In the genomic region with DNA sequence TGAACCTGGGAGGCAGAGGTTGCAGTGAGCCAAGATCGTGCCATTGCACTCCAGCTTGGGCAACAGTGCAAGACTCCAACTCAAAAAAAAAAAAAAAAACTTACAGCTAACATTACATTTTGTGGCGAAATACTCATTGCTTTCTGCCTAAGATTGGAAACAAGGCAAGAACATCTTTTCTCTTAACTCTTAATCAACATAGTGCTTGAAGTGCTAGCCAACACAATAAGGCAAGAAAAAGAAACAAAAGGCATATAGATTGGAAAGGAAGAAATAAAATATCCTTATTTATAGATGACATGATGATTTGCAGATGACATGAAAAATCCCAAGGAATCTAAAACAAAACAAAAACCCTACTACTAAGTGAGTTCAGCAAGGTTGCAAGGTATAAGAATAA, we compare ENCODE assay signal across 12 cellular contexts. TPM values are rescaled to one million over a fixed set of nuclear protein-coding genes. Genes with fewer than 3 reads are reported as not detected.
"Had no signal": no experiment of that assay in that cellular context is flagged by ENCODE, and none has a peak within 500 bp of the region (broad histone marks: within the 10 kb centered on the region; RNA-seq: fewer than 3 reads in every experiment).

No MANE protein-coding gene starts in this region.

- H3K4me3 Mint-ChIP-seq: HFFc6 had no signal

- H3K4me3 ChIP-seq: GM23248, HAP-1 had no signal

- H3K27ac Mint-ChIP-seq: HFFc6 had no signal

- H3K27ac ChIP-seq: GM23248, HL-60, KMS-11 had no signal

- H3K4me2 ChIP-seq: KMS-11 had no signal

- H2AFZ ChIP-seq: GM23248 had no signal

- DNase-seq: GM23248, GOT3, H7, HFFc6, IMR-90, Karpas-422, KBM-7 had no signal

- H3K36me3 ChIP-seq: HAP-1 had no signal

- H3K4me1 ChIP-seq: HAP-1 had no signal

- H3K9me3 ChIP-seq: HAP-1 had no signal

RNA-seq across cellular contexts. Expression of gene GJA9, which starts 24.6 kb away (rescaled TPM):
- total RNA-seq: H4, H7, HFFc6, HT1080, IMR-90 had no signal

RNA-seq across cellular contexts. Expression of gene RHBDL2, which starts 35.6 kb away (rescaled TPM):
- total RNA-seq: H4 had no signal
